In the genomic region with DNA sequence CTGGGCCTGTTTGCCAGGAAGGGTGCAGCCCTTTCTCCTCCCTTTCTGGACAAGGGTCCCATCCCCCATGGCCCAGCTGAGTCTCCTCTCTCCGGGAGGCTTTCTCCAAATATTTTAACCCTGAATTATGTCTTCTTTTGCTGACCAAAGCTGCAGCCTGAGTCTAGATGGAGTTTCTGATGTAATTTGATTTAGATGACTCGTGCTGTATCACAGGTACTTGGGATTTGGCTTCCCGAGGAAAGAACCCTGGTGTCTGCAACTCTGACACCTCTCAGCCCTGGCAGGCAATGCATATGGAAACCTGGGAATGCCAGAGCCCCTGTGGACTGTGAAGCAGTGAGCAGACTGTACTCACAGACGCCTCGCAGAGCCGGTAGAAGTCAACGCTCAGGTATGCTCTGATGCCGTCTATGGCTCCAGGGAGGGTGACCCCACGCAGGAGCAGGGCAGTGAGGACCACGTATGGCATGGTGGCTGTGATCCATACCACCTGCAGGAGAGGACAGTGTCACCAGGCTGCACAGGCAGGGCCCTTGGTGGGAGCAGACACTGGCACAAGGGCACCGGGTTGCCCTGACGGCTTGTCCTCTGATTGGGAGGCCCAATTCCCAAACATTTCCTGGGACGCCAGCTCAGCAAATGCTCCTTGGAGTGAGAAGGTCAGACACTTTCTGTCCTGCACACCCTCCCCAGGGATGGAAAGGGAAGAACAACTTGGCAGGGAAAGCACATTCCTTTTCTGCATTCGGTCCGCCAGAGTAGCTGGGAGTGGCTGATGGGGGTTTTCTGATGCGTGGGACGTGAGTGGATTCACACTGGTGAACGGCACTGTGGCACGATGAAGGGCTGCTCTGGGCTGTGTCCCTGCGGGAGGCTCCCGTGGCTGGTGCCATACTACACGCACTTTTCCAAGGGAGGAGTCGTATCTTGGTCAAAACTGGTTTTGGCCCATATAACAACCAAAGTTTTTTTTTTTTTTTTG, we compare ENCODE assay signal across 1 cellular context.
TF ChIP-seq lines count a peak whose summit lies in the region.

No MANE protein-coding gene starts in this region.

TF ChIP-seq in HepG2, 621 proteins besides CTCF, POLR2A, EP300 and RAD21 (continued from another document):
- TF ChIP-seq, protein P1, sequence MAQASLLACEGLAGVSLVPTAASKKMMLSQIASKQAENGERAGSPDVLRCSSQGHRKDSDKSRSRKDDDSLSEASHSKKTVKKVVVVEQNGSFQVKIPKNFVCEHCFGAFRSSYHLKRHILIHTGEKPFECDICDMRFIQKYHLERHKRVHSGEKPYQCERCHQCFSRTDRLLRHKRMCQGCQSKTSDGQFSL (CRISPR knock-in tag; IDR thresholded peaks at IDR 0.05): no peak
- TF ChIP-seq ZNF331 (CRISPR knock-in tag; IDR thresholded peaks at IDR 0.05) (no peak), HOXD1 (CRISPR knock-in tag; IDR thresholded peaks at IDR 0.05) (no peak), ZHX2 (IDR thresholded peaks at IDR 0.05; ENCODE audit: low read depth) (no peak), ZHX2 (CRISPR knock-in tag; IDR thresholded peaks at IDR 0.05; ENCODE audit: borderline replicate concordance) (no peak), ELF4 (CRISPR knock-in tag; IDR thresholded peaks at IDR 0.05; ENCODE audit: borderline replicate concordance) (no peak), BRD4 (CRISPR knock-in tag; IDR thresholded peaks at IDR 0.05) (no peak)
- TF ChIP-seq, protein P2, sequence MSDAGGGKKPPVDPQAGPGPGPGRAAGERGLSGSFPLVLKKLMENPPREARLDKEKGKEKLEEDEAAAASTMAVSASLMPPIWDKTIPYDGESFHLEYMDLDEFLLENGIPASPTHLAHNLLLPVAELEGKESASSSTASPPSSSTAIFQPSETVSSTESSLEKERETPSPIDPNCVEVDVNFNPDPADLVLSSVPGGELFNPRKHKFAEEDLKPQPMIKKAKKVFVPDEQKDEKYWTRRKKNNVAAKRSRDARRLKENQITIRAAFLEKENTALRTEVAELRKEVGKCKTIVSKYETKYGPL (CRISPR knock-in tag; IDR thresholded peaks at IDR 0.05): no peak
- TF ChIP-seq, protein P3, sequence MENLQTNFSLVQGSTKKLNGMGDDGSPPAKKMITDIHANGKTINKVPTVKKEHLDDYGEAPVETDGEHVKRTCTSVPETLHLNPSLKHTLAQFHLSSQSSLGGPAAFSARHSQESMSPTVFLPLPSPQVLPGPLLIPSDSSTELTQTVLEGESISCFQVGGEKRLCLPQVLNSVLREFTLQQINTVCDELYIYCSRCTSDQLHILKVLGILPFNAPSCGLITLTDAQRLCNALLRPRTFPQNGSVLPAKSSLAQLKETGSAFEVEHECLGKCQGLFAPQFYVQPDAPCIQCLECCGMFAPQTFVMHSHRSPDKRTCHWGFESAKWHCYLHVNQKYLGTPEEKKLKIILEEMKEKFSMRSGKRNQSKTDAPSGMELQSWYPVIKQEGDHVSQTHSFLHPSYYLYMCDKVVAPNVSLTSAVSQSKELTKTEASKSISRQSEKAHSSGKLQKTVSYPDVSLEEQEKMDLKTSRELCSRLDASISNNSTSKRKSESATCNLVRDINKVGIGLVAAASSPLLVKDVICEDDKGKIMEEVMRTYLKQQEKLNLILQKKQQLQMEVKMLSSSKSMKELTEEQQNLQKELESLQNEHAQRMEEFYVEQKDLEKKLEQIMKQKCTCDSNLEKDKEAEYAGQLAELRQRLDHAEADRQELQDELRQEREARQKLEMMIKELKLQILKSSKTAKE (CRISPR knock-in tag; IDR thresholded peaks at IDR 0.05; ENCODE audit: borderline replicate concordance): no peak
- TF ChIP-seq, protein P4, sequence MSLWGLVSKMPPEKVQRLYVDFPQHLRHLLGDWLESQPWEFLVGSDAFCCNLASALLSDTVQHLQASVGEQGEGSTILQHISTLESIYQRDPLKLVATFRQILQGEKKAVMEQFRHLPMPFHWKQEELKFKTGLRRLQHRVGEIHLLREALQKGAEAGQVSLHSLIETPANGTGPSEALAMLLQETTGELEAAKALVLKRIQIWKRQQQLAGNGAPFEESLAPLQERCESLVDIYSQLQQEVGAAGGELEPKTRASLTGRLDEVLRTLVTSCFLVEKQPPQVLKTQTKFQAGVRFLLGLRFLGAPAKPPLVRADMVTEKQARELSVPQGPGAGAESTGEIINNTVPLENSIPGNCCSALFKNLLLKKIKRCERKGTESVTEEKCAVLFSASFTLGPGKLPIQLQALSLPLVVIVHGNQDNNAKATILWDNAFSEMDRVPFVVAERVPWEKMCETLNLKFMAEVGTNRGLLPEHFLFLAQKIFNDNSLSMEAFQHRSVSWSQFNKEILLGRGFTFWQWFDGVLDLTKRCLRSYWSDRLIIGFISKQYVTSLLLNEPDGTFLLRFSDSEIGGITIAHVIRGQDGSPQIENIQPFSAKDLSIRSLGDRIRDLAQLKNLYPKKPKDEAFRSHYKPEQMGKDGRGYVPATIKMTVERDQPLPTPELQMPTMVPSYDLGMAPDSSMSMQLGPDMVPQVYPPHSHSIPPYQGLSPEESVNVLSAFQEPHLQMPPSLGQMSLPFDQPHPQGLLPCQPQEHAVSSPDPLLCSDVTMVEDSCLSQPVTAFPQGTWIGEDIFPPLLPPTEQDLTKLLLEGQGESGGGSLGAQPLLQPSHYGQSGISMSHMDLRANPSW (CRISPR knock-in tag; IDR thresholded peaks at IDR 0.05; ENCODE audit: borderline replicate concordance): no peak
